8 cellular contexts compared by ENCODE assay signal in the genomic region with DNA sequence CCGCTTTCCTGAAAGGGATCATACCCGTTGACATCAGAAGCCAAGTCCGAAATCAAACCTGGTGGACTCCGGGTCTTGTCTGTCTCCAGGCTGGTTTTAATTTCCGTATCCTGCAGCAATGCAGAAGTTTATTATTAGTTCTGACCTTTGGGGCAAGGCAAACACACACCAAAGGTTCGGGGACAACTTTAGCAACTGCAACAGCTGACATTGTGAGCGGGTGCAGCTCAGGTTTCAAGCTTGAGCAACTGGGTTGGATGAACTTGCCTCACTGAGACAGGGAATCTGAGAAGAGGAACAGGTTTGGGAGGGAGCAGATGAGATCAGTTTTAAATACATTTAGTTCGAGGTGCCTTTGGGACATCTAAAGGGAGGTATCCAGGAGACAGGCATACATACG.
DNase-seq lines count a peak whose midpoint lies in the region; ATAC-seq and TF ChIP-seq lines count a peak whose summit lies in the region.

No MANE protein-coding gene starts in this region.

- peaks cover 5% of the 10 kb centered on the region for H3K27me3 Mint-ChIP-seq in glutamatergic neuron (ENCODE audit: unreplicated experiment)

- 0 out of 2 replicates have a peak, but pooled peaks cover 4% of the 10 kb centered on the region for H3F3A ChIP-seq in SU-DHL-6 (ENCODE audit: insufficient read depth)

- H3K9me2 ChIP-seq in SU-DHL-6 (replicated peaks; ENCODE audit: insufficient read depth, low read length) = no peaks in the 10 kb centered on the region

- H3K36me3 ChIP-seq in SU-DHL-6 (ENCODE audit: low read length) = no peaks in the 10 kb centered on the region

- TF ChIP-seq CTCF in SU-DHL-6 (IDR thresholded peaks at IDR 0.05; ENCODE audit: insufficient read depth, low read length, poor library complexity, severe bottlenecking) = no peak
- TF ChIP-seq CTCF in glutamatergic neuron (IDR thresholded peaks at IDR 0.05; ENCODE audit: partially characterized antibody, unreplicated experiment) = no peak
- TF ChIP-seq CTCF in foreskin keratinocyte (conservative IDR thresholded peaks at IDR 0.05) = no peak

- H4K20me1 ChIP-seq in SU-DHL-6 (ENCODE audit: low read depth, low read length) = no peaks in the 10 kb centered on the region

- H3K27me3 ChIP-seq in SU-DHL-6 (ENCODE audit: low read length) (no peaks in the 10 kb centered on the region), foreskin keratinocyte (no peaks in the 10 kb centered on the region)

- peaks cover 2% of the 10 kb centered on the region for H3K4me1 Mint-ChIP-seq in glutamatergic neuron (ENCODE audit: low read depth, unreplicated experiment)
- peaks cover 7% of the 10 kb centered on the region for H3K4me1 Mint-ChIP-seq in stimulated activated effector memory CD8-positive, alpha-beta T cell treated with anti-CD3 and anti-CD28 coated beads, Interleukin-12 subunit alpha, Interleukin-12 subunit beta, amount 100 ng/mL, for 72 hours

- no peak for ATAC-seq in stimulated activated effector memory CD8-positive, alpha-beta T cell treated with anti-CD3 and anti-CD28 coated beads, Interleukin-12 subunit alpha, Interleukin-12 subunit beta, amount 100 ng/mL, for 72 hours
- no peak for ATAC-seq in foreskin keratinocyte

- peak overlapping the region; percentile 78 for H3K27ac Mint-ChIP-seq in glutamatergic neuron (ENCODE audit: unreplicated experiment)
- H3K27ac Mint-ChIP-seq in stimulated activated effector memory CD8-positive, alpha-beta T cell treated with anti-CD3 and anti-CD28 coated beads, Interleukin-12 subunit alpha, Interleukin-12 subunit beta, amount 100 ng/mL, for 72 hours = peak overlapping the region; percentile 99

- H2AFZ ChIP-seq in SU-DHL-6 (ENCODE audit: low read depth, low read length, severe bottlenecking) = no peak overlapping the region

- DNase-seq in SIG-M5 treated with dmso at 0.1 percent for 504 hours (lab: John Stamatoyannopoulos, UW; ENCODE audit: unreplicated experiment) (peak; percentile 71), SIG-M5 (lab: John Stamatoyannopoulos, UW) (no peak), glutamatergic neuron (no peak), NCI-H446 treated with DMSO at 0.1 percent for 48 hours (lab: John Stamatoyannopoulos, UW) (no peak), NCI-H774 (lab: John Stamatoyannopoulos, UW) (no peak), foreskin keratinocyte (no peak)
- DNase-seq in stimulated activated effector memory CD8-positive, alpha-beta T cell treated with anti-CD3 and anti-CD28 coated beads, Interleukin-12 subunit alpha, Interleukin-12 subunit beta, amount 100 ng/mL, for 72 hours (ENCODE audit: low spot score in 2 of 2) = no peak

- H3K27ac ChIP-seq in SU-DHL-6 (ENCODE audit: low read depth, low read length) (no peak overlapping the region), foreskin keratinocyte (no peak overlapping the region)

- no peaks in the 10 kb centered on the region for H3K9me3 ChIP-seq in SU-DHL-6 (ENCODE audit: insufficient read depth, low read length)

- peak overlapping the region; percentile 30 for H3K4me3 Mint-ChIP-seq in glutamatergic neuron (ENCODE audit: unreplicated experiment)
- H3K4me3 Mint-ChIP-seq in stimulated activated effector memory CD8-positive, alpha-beta T cell treated with anti-CD3 and anti-CD28 coated beads, Interleukin-12 subunit alpha, Interleukin-12 subunit beta, amount 100 ng/mL, for 72 hours = peak overlapping the region; percentile 85

- no peaks in the 10 kb centered on the region for H3K36me3 Mint-ChIP-seq in glutamatergic neuron (ENCODE audit: unreplicated experiment)
- peaks cover 11% of the 10 kb centered on the region for H3K36me3 Mint-ChIP-seq in stimulated activated effector memory CD8-positive, alpha-beta T cell treated with anti-CD3 and anti-CD28 coated beads, Interleukin-12 subunit alpha, Interleukin-12 subunit beta, amount 100 ng/mL, for 72 hours

- no peaks in the 10 kb centered on the region for H3K79me2 ChIP-seq in SU-DHL-6 (ENCODE audit: insufficient read depth, low read length)

- H3K9me3 Mint-ChIP-seq in glutamatergic neuron (ENCODE audit: unreplicated experiment) = no peaks in the 10 kb centered on the region
- no peaks in the 10 kb centered on the region for H3K9me3 Mint-ChIP-seq in stimulated activated effector memory CD8-positive, alpha-beta T cell treated with anti-CD3 and anti-CD28 coated beads, Interleukin-12 subunit alpha, Interleukin-12 subunit beta, amount 100 ng/mL, for 72 hours

- peaks cover 4% of the 10 kb centered on the region for H3K4me1 ChIP-seq in foreskin keratinocyte

- peak overlapping the region; percentile 83 for H3K4me2 ChIP-seq in SU-DHL-6 (ENCODE audit: low read depth, low read length, poor library complexity, severe bottlenecking)

- 0 out of 2 replicates have a peak overlapping the region, but pooled peaks have one; percentile 72 for H3K9ac ChIP-seq in SU-DHL-6 (ENCODE audit: low read length)

- H3K4me3 ChIP-seq in SU-DHL-6 (ENCODE audit: insufficient read depth, low read length, poor library complexity, severe bottlenecking) = no peak overlapping the region
